11 cellular contexts compared by ENCODE assay signal in the genomic region with DNA sequence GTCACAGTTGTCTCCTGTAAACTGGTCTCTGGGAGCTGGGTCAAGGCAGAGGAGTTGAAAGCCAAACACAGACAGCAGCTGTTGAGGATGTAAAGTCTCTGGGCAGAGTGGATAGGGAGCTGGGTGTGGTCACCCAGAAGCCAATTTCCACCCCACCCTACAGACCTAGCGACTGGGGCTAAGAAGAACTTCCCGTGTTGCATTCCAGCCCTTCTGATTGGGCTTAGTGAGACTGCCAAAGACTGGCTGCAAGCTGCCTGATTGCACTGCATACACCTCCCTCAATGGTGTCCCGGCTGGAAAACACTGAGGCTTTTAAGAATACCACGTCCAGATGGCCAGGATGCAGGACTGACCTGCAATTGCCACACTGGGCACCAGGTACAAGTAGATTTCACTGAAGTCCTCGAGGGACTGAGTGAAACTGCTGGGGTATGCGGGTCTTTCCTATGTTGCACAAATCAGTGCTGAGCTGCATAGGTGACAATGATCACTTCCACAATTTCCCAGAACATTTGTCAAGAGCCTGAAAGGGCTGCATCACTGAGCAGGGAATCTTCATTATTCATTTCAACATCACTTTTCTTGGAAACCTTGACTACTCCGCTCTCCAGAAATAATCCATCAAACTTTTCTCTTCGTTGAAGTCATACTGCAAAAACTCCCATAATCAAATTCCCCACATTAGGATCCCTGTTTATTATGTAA.
A peak's percentile ranks its signal among the peaks of the same experiment; 100 is the strongest.
DNase-seq lines count a peak whose midpoint lies in the region; ATAC-seq and TF ChIP-seq lines count a peak whose summit lies in the region.
"Had no signal": no experiment of that assay in that cellular context is flagged by ENCODE, and none has a peak within 500 bp of the region (broad histone marks: within the 10 kb centered on the region; RNA-seq: fewer than 3 reads in every experiment).

No MANE protein-coding gene starts in this region.

- H3K4me2 ChIP-seq in parathyroid adenoma (ENCODE audit: low read length) = no peak overlapping the region

- H3K27me3 ChIP-seq in parathyroid adenoma (ENCODE audit: control insufficient read depth, insufficient read depth, low read length) = no peaks in the 10 kb centered on the region

- DNase-seq in DMS153 (lab: John Stamatoyannopoulos, UW) (peak; percentile 26), DMS153 treated with DMSO at 0.1 percent for 48 hours (lab: John Stamatoyannopoulos, UW; ENCODE audit: unreplicated experiment) (no peak), NCI-H69 (lab: John Stamatoyannopoulos, UW) (peak; percentile 57), erythroblast (lab: John Stamatoyannopoulos, UW) (peak; percentile 62 to 67), kidney glomerular epithelial cell (lab: John Stamatoyannopoulos, UW) (no peak), ACHN (no peak)
- DNase-seq: foreskin melanocyte, Karpas-422, SIG-M5 had no signal

- H3K79me2 ChIP-seq in parathyroid adenoma = no peaks in the 10 kb centered on the region

- no peak overlapping the region for H3K4me3 ChIP-seq in parathyroid adenoma (ENCODE audit: low read depth, low read length)

- no peak overlapping the region for H3K27ac ChIP-seq in parathyroid adenoma

- TF ChIP-seq POLR2A in erythroblast (IDR thresholded peaks at IDR 0.05; ENCODE audit: low read length) = no peak

- no peaks in the 10 kb centered on the region for H3K9me3 ChIP-seq in parathyroid adenoma (ENCODE audit: control insufficient read depth, low read length)

- in situ Hi-C loops in ACHN (cut with HindIII; ENCODE audit: low pct_ligation_motif_present, low pct_unique_long_range_greater_than_20kb, low sequenced_read_pairs) = no loop called here

- no peaks in the 10 kb centered on the region for H3K36me3 ChIP-seq in parathyroid adenoma (ENCODE audit: control insufficient read depth, insufficient read depth, low read length)

- TF ChIP-seq CTCF in parathyroid adenoma (IDR thresholded peaks at IDR 0.05) = no peak

- no peak for ATAC-seq in HG02588 (IDR thresholded peaks at IDR 0.05; ENCODE audit: unreplicated experiment)

- H3K9ac ChIP-seq in parathyroid adenoma = no peak overlapping the region

- H3K4me1 ChIP-seq in parathyroid adenoma = peaks cover 33% of the 10 kb centered on the region

- H2AFZ ChIP-seq in parathyroid adenoma = peak overlapping the region; percentile 45

Comparison
In these comparisons a context has a peak if more than half of its experiments do, and no peak if none do; other contexts are left out.
1. DNase-seq: peak in DMS153 (single experiment), NCI-H69 (single experiment) and erythroblast (2 of 2); none in DMS153 treated with DMSO at 0.1 percent for 48 hours (single experiment), kidney glomerular epithelial cell (single experiment) and ACHN (single experiment).